In genomic region chr2:56077352-56077915, GRCh38 we compare ENCODE assay signal across 9 cellular contexts.
DNase-seq lines count a peak whose midpoint lies in the region; ATAC-seq and TF ChIP-seq lines count a peak whose summit lies in the region.
"Had no signal": no experiment of that assay in that cellular context is flagged by ENCODE, and none has a peak within 500 bp of the region (broad histone marks: within the 10 kb centered on the region; RNA-seq: fewer than 3 reads in every experiment).

No MANE protein-coding gene starts in this region.

- TF ChIP-seq POLR2A in erythroblast (IDR thresholded peaks at IDR 0.05; ENCODE audit: low read length), result no peak

- H3K9me3 ChIP-seq in left ventricle myocardium inferior (replicated peaks) (peaks cover 5% of the 10 kb centered on the region), tibial artery (no peaks in the 10 kb centered on the region)

- intact Hi-C loops in left ventricle myocardium inferior (cut with micrococcal nuclease), result no loop called here
- intact Hi-C loops in Right ventricle myocardium superior (cut with DNase I), result no loop called here
- intact Hi-C loops in tibial artery (cut with DNase I; ENCODE audit: low total_unique reads), result no loop called here

- no peak for ATAC-seq in Right ventricle myocardium superior (ENCODE audit: poor library complexity)

- no peaks in the 10 kb centered on the region for H3K36me3 ChIP-seq in left ventricle myocardium inferior
- no peaks in the 10 kb centered on the region for H3K36me3 ChIP-seq in tibial artery

- DNase-seq in left ventricle myocardium inferior (no peak), Right ventricle myocardium superior (no peak), NCI-H526 (lab: John Stamatoyannopoulos, UW) (peak; percentile 58 to 79), erythroblast (lab: John Stamatoyannopoulos, UW) (peak; percentile 6 to 39), GM19240 (ENCODE audit: insufficient read length, low spot score) (no peak), H4 (ENCODE audit: low spot score) (no peak), tibial artery (no peak)
- no peak for DNase-seq in stimulated activated CD4-positive, alpha-beta T cell treated with anti-CD3 and anti-CD28 coated beads, Interleukin-2, amount 100 ng/mL, for 48 hours

- TF ChIP-seq CTCF in left ventricle myocardium inferior (IDR thresholded peaks at IDR 0.05; ENCODE audit: borderline replicate concordance) (peak; percentile 41), tibial artery (IDR thresholded peaks at IDR 0.05) (no peak)

- H3K27me3 ChIP-seq in left ventricle myocardium inferior (ENCODE audit: low read depth), result no peaks in the 10 kb centered on the region
- no peaks in the 10 kb centered on the region for H3K27me3 ChIP-seq in tibial artery

- H3K4me3 ChIP-seq in left ventricle myocardium inferior (no peak overlapping the region), tibial artery (no peak overlapping the region)
- H3K4me3 ChIP-seq: SK-N-MC had no signal

- H3K4me1 ChIP-seq in left ventricle myocardium inferior (no peaks in the 10 kb centered on the region), tibial artery (no peaks in the 10 kb centered on the region)

- H3K27ac ChIP-seq in left ventricle myocardium inferior (replicated peaks), result no peak overlapping the region
- no peak overlapping the region for H3K27ac ChIP-seq in tibial artery
- H3K27ac ChIP-seq: SK-N-MC had no signal

Comparison
In these comparisons a context has a peak if more than half of its experiments do, and no peak if none do; other contexts are left out.
1. DNase-seq: peak in NCI-H526 (2 of 2) and erythroblast (2 of 2); none in left ventricle myocardium inferior (single experiment), Right ventricle myocardium superior (single experiment), GM19240 (single experiment), H4 (single experiment), stimulated activated CD4-positive, alpha-beta T cell treated with anti-CD3 and anti-CD28 coated beads, Interleukin-2, amount 100 ng/mL, for 48 hours (0 of 2) and tibial artery (0 of 2).